6 cellular contexts compared by ENCODE assay signal in the genomic region with DNA sequence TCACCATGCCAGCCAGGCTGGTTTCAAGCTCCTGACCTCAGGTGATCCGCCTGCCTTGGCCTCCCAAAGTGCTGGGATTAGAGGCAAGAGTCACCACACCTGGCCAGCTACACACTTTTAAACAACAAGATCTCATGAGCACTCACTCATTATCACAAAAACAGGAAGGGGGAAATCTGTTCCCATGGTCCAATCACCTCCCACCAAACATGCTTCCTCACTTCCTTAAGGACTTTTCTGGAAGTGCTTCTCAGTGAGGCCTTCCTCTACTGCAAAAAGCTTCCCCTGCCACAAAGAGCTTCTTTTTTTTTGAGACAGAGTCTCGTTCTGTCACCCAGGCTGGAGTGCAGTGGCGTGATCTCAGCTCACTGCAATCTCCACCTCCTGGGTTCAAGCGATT. TPM values are rescaled to one million over a fixed set of nuclear protein-coding genes. Genes with fewer than 3 reads are reported as not detected.
"Had no signal": no experiment of that assay in that cellular context is flagged by ENCODE, and none has a peak within 500 bp of the region (broad histone marks: within the 10 kb centered on the region; RNA-seq: fewer than 3 reads in every experiment).

No MANE protein-coding gene starts in this region.

RNA-seq across cellular contexts. Expression of a gene that starts 3.1 kb away (rescaled TPM):
- total RNA-seq: kidney; lung microvascular endothelial cell; naive thymus-derived CD4-positive, alpha-beta T cell; osteoblast; stomach; thyroid gland had no signal
- polyA plus RNA-seq: naive thymus-derived CD4-positive, alpha-beta T cell had no signal
